ENCODE assay signal across 20 cellular contexts in genomic region chr1:224751547-224752311, GRCh38.
DNase-seq lines count a peak whose midpoint lies in the region; ATAC-seq and TF ChIP-seq lines count a peak whose summit lies in the region.
"Had no signal": no experiment of that assay in that cellular context is flagged by ENCODE, and none has a peak within 500 bp of the region (broad histone marks: within the 10 kb centered on the region; RNA-seq: fewer than 3 reads in every experiment).

No MANE protein-coding gene starts in this region.

- H3K27ac ChIP-seq in BLaER1 treated with 17β-estradiol and CSF1 and Interleukin-3, amounts not matched to agents 10 nM and 100 nM: peak overlapping the region in 2 of 11 experiments; percentile 8 to 37; a peak in 1 of 22 replicates
- no peak overlapping the region for H3K27ac ChIP-seq in OCI-LY3 (ENCODE audit: low read length)
- H3K27ac ChIP-seq in neural cell (ENCODE audit: low read length): peak overlapping the region; percentile 74
- H3K27ac ChIP-seq in Peyer's patch: no peak overlapping the region

- H3F3A ChIP-seq in neural cell (ENCODE audit: insufficient read depth, low read length, poor library complexity, severe bottlenecking): no peaks in the 10 kb centered on the region

- ATAC-seq in HG02884 (IDR thresholded peaks at IDR 0.05; ENCODE audit: unreplicated experiment) (peak; percentile 43), HG03565 (IDR thresholded peaks at IDR 0.05; ENCODE audit: unreplicated experiment) (no peak)
- ATAC-seq: GM23338, Right ventricle myocardium inferior had no signal

- no peaks in the 10 kb centered on the region for H4K20me1 ChIP-seq in BLaER1 treated with 17β-estradiol and CSF1 and Interleukin-3, amounts not matched to agents 10 nM and 100 nM
- H4K20me1 ChIP-seq in OCI-LY3 (ENCODE audit: insufficient read depth, low read length) (no peaks in the 10 kb centered on the region), neural cell (ENCODE audit: insufficient read depth) (no peaks in the 10 kb centered on the region)

- TF ChIP-seq RAD21 in neural cell (conservative IDR thresholded peaks at IDR 0.05): no peak

- peaks cover 0 to 6% (median 0%) of the 10 kb centered on the region in 11 experiments; a peak in 2 of 22 replicates for H3K9me3 ChIP-seq in BLaER1 treated with 17β-estradiol and CSF1 and Interleukin-3, amounts not matched to agents 10 nM and 100 nM (replicated peaks in 1 of 11)
- H3K9me3 ChIP-seq in OCI-LY3 (ENCODE audit: insufficient read depth, low read length) (no peaks in the 10 kb centered on the region), neural cell (ENCODE audit: low read length) (no peaks in the 10 kb centered on the region), Peyer's patch (no peaks in the 10 kb centered on the region)
- H3K9me3 ChIP-seq: HAP-1 had no signal

- H3K79me2 ChIP-seq in OCI-LY3 (ENCODE audit: low read length) (no peaks in the 10 kb centered on the region), neural cell (replicated peaks; ENCODE audit: insufficient read depth, low read length) (no peaks in the 10 kb centered on the region)

- H2AFZ ChIP-seq in OCI-LY3 (ENCODE audit: low read depth, low read length) (no peak overlapping the region), neural cell (ENCODE audit: low read depth, low read length) (no peak overlapping the region)
- H2AFZ ChIP-seq: GM23338 had no signal

- no peak for TF ChIP-seq POLR2A in Peyer's patch (IDR thresholded peaks at IDR 0.05)

- peak; percentile 42 for TF ChIP-seq EP300 in neural cell (conservative IDR thresholded peaks at IDR 0.05; ENCODE audit: poor library complexity, severe bottlenecking)

- DNase-seq in NCI-H748 (lab: John Stamatoyannopoulos, UW; ENCODE audit: unreplicated experiment): no peak
- no peak for DNase-seq in Peyer's patch
- DNase-seq: 8988T, DMS53, GDM1, MM.1S, NCI-H1048, NCI-H1436, NCI-H1930, NCI-H510A treated with DMSO at 0.1 percent for 48 hours, NCI-H774, OCI-M1 had no signal

- no peaks in the 10 kb centered on the region for H3K9me2 ChIP-seq in neural cell (ENCODE audit: insufficient read depth, low read length)

- peak overlapping the region; percentile 45 to 77 (median 67) for H3K4me2 ChIP-seq in BLaER1 treated with 17β-estradiol and CSF1 and Interleukin-3, amounts not matched to agents 10 nM and 100 nM
- H3K4me2 ChIP-seq in OCI-LY3 (ENCODE audit: low read length): peak overlapping the region; percentile 47
- peak overlapping the region; percentile 28 for H3K4me2 ChIP-seq in neural cell (ENCODE audit: low read length)
- H3K4me2 ChIP-seq: GM23338 had no signal

- H3K27me3 ChIP-seq in BLaER1 treated with 17β-estradiol and CSF1 and Interleukin-3, amounts not matched to agents 10 nM and 100 nM: no peaks in the 10 kb centered on the region
- H3K27me3 ChIP-seq in OCI-LY3 (ENCODE audit: low read depth, low read length): 0 out of 2 replicates have a peak, but pooled peaks cover 4% of the 10 kb centered on the region
- H3K27me3 ChIP-seq in neural cell (ENCODE audit: insufficient read depth, low read depth, low read length): no peaks in the 10 kb centered on the region
- H3K27me3 ChIP-seq in Peyer's patch: no peaks in the 10 kb centered on the region

- H3K4me1 ChIP-seq in BLaER1 treated with 17β-estradiol and CSF1 and Interleukin-3, amounts not matched to agents 10 nM and 100 nM: peaks cover 37 to 52% (median 47%) of the 10 kb centered on the region in 10 experiments
- H3K4me1 ChIP-seq in OCI-LY3 (ENCODE audit: low read length) (peaks cover 40% of the 10 kb centered on the region), Peyer's patch (no peaks in the 10 kb centered on the region)

- no peak for TF ChIP-seq CTCF in OCI-LY3 (IDR thresholded peaks at IDR 0.05; ENCODE audit: low read depth, low read length)
- no peak for TF ChIP-seq CTCF in neural cell (IDR thresholded peaks at IDR 0.05; ENCODE audit: poor library complexity, severe bottlenecking)
- TF ChIP-seq CTCF in Peyer's patch (IDR thresholded peaks at IDR 0.05): no peak

- no peaks in the 10 kb centered on the region for H3K36me3 ChIP-seq in BLaER1 treated with 17β-estradiol and CSF1 and Interleukin-3, amounts not matched to agents 10 nM and 100 nM
- H3K36me3 ChIP-seq in OCI-LY3 (replicated peaks; ENCODE audit: low read depth, low read length) (no peaks in the 10 kb centered on the region), neural cell (ENCODE audit: insufficient read depth, low read length) (no peaks in the 10 kb centered on the region), Peyer's patch (no peaks in the 10 kb centered on the region)
- H3K36me3 ChIP-seq: HAP-1 had no signal

- H3K4me3 ChIP-seq in BLaER1 treated with 17β-estradiol and CSF1 and Interleukin-3, amounts not matched to agents 10 nM and 100 nM: no peak overlapping the region; a peak in 1 of 20 replicates
- H3K4me3 ChIP-seq in OCI-LY3 (ENCODE audit: low read length) (no peak overlapping the region; the same call in 1 of the 2 replicates), neural cell (ENCODE audit: low read length) (peak overlapping the region; percentile 20), Peyer's patch (no peak overlapping the region)
- H3K4me3 ChIP-seq: GM23338, HAP-1 had no signal

- no peak overlapping the region for H3K9ac ChIP-seq in BLaER1 treated with 17β-estradiol and CSF1 and Interleukin-3, amounts not matched to agents 10 nM and 100 nM
- no peak overlapping the region for H3K9ac ChIP-seq in OCI-LY3 (ENCODE audit: low read length)
- peak overlapping the region; percentile 27 for H3K9ac ChIP-seq in neural cell (ENCODE audit: low read length)

TF ChIP-seq in neural cell, 6 proteins besides CTCF, POLR2A, EP300 and RAD21:
- TF ChIP-seq TAF1 (IDR thresholded peaks at IDR 0.05; ENCODE audit: low read depth) (no peak), MXI1 (conservative IDR thresholded peaks at IDR 0.05; ENCODE audit: poor library complexity, severe bottlenecking) (no peak), POLR2AphosphoS5 (IDR thresholded peaks at IDR 0.05) (peak; percentile 51), SMC3 (conservative IDR thresholded peaks at IDR 0.05; ENCODE audit: poor library complexity) (no peak), EZH2 (IDR thresholded peaks at IDR 0.05; ENCODE audit: borderline replicate concordance, insufficient read depth, low read length, poor library complexity, severe bottlenecking) (no peak)
- TF ChIP-seq, protein P1, sequence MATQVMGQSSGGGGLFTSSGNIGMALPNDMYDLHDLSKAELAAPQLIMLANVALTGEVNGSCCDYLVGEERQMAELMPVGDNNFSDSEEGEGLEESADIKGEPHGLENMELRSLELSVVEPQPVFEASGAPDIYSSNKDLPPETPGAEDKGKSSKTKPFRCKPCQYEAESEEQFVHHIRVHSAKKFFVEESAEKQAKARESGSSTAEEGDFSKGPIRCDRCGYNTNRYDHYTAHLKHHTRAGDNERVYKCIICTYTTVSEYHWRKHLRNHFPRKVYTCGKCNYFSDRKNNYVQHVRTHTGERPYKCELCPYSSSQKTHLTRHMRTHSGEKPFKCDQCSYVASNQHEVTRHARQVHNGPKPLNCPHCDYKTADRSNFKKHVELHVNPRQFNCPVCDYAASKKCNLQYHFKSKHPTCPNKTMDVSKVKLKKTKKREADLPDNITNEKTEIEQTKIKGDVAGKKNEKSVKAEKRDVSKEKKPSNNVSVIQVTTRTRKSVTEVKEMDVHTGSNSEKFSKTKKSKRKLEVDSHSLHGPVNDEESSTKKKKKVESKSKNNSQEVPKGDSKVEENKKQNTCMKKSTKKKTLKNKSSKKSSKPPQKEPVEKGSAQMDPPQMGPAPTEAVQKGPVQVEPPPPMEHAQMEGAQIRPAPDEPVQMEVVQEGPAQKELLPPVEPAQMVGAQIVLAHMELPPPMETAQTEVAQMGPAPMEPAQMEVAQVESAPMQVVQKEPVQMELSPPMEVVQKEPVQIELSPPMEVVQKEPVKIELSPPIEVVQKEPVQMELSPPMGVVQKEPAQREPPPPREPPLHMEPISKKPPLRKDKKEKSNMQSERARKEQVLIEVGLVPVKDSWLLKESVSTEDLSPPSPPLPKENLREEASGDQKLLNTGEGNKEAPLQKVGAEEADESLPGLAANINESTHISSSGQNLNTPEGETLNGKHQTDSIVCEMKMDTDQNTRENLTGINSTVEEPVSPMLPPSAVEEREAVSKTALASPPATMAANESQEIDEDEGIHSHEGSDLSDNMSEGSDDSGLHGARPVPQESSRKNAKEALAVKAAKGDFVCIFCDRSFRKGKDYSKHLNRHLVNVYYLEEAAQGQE (IDR thresholded peaks at IDR 0.05; ENCODE audit: borderline replicate concordance): peak; percentile 98
